ENCODE assay signal across 12 cellular contexts in genomic region chr3:159783780-159784747, GRCh38. TPM values are rescaled to one million over a fixed set of nuclear protein-coding genes. Genes with fewer than 3 reads are reported as not detected.
DNase-seq lines count a peak whose midpoint lies in the region; ATAC-seq and TF ChIP-seq lines count a peak whose summit lies in the region.
"Had no signal": no experiment of that assay in that cellular context is flagged by ENCODE, and none has a peak within 500 bp of the region (broad histone marks: within the 10 kb centered on the region; RNA-seq: fewer than 3 reads in every experiment).

No MANE protein-coding gene starts in this region.

- in situ Hi-C loops in transverse colon (cut with MboI; ENCODE audit: low pct_ligation_motif_present in 1 of 4, low pct_unique_long_range_greater_than_20kb in 1 of 4, low sequenced_read_pairs in 3 of 4): no loop called here

- DNase-seq in Jurkat, Clone E6-1 (ENCODE audit: low read depth, low spot score): peak; percentile 55
- DNase-seq in foreskin keratinocyte: peak; percentile 94 to 97
- no peak for DNase-seq in transverse colon
- no peak for DNase-seq in amygdala (lab: John Stamatoyannopoulos, UW)
- DNase-seq in AG08396 (ENCODE audit: low spot score): no peak
- no peak for DNase-seq in NAMALWA (ENCODE audit: low spot score)
- DNase-seq in SHP77 treated with DMSO at 0.1 percent for 48 hours (lab: John Stamatoyannopoulos, UW): no peak
- DNase-seq: activated CD8-positive, alpha-beta memory T cell treated with anti-CD3 and anti-CD28 coated beads, Interleukin-2, amount 10 ng/mL, durations not matched to agents 7 days and 5 days; body of pancreas; pancreas; T-helper 17 cell had no signal

- intact Hi-C loops in transverse colon (cut with DNase I; ENCODE audit: low total_unique reads): no loop called here

- TF ChIP-seq POLR2A in transverse colon (IDR thresholded peaks at IDR 0.05): no peak

- TF ChIP-seq EP300 in transverse colon (IDR thresholded peaks at IDR 0.05; ENCODE audit: low read depth): no peak

- H3K27me3 ChIP-seq in foreskin keratinocyte (no peaks in the 10 kb centered on the region), transverse colon (no peaks in the 10 kb centered on the region)
- H3K27me3 ChIP-seq: body of pancreas had no signal

- peaks cover 67% of the 10 kb centered on the region for H3K4me1 ChIP-seq in foreskin keratinocyte
- H3K4me1 ChIP-seq in transverse colon: peaks cover 32 to 71% (median 51%) of the 10 kb centered on the region in 4 donors
- H3K4me1 ChIP-seq: body of pancreas, pancreas had no signal

- peak; percentile 72 for ATAC-seq in GM21619 (IDR thresholded peaks at IDR 0.05; ENCODE audit: unreplicated experiment)
- ATAC-seq in foreskin keratinocyte: peak; percentile 65
- ATAC-seq: activated CD8-positive, alpha-beta memory T cell treated with anti-CD3 and anti-CD28 coated beads, Interleukin-2, amount 10 ng/mL, durations not matched to agents 7 days and 5 days; body of pancreas; pancreas; T-helper 17 cell had no signal

- 61 to 69% methylated on average over 13 of the region's 13 CpGs for WGBS in transverse colon (ENCODE audit: low coverage in 1 of 2), 2 donors

- no peak overlapping the region for H3K4me3 ChIP-seq in Jurkat, Clone E6-1 (ENCODE audit: low read length)
- no peak overlapping the region for H3K4me3 ChIP-seq in transverse colon
- H3K4me3 ChIP-seq: body of pancreas, pancreas had no signal

- H3K27ac ChIP-seq in foreskin keratinocyte (peak overlapping the region; percentile 64), transverse colon (peak overlapping the region in 3 of 4 donors; percentile 73 to 82 (median 80))
- H3K27ac ChIP-seq: body of pancreas, pancreas had no signal

- H3K36me3 ChIP-seq in transverse colon: no peaks in the 10 kb centered on the region
- H3K36me3 ChIP-seq: pancreas had no signal

- H3K9me3 ChIP-seq in transverse colon: no peaks in the 10 kb centered on the region
- H3K9me3 ChIP-seq: body of pancreas, pancreas had no signal

- no peak for TF ChIP-seq CTCF in foreskin keratinocyte (conservative IDR thresholded peaks at IDR 0.05)
- TF ChIP-seq CTCF in transverse colon (IDR thresholded peaks at IDR 0.05): no peak

RNA-seq across cellular contexts. Expression of gene SCHIP1, which starts 55.6 kb away (rescaled TPM):
- polyA plus RNA-seq in Jurkat, Clone E6-1 (2012; ENCODE audit: insufficient read depth, insufficient read length): 2.7 TPM
- total RNA-seq in foreskin keratinocyte: 1.1 and 1.3 TPM in 2 replicates
- 0.34 and 5.6 TPM in 2 replicates for polyA plus RNA-seq in foreskin keratinocyte
- 1 to 10 TPM in 2 of 4 donors, under 1 TPM in 2; 0.20 to 7.5 (median 2.5) TPM for total RNA-seq in transverse colon
- total RNA-seq: T-helper 17 cell had no signal

Comparison
In these comparisons a context has a peak if more than half of its experiments do, and no peak if none do; other contexts are left out.
1. DNase-seq: peak in Jurkat, Clone E6-1 (single experiment) and foreskin keratinocyte (2 of 2); none in transverse colon (single experiment), amygdala (0 of 56), AG08396 (single experiment), NAMALWA (single experiment) and SHP77 treated with DMSO at 0.1 percent for 48 hours (single experiment).